1 cellular context compared by ENCODE assay signal in the genomic region with DNA sequence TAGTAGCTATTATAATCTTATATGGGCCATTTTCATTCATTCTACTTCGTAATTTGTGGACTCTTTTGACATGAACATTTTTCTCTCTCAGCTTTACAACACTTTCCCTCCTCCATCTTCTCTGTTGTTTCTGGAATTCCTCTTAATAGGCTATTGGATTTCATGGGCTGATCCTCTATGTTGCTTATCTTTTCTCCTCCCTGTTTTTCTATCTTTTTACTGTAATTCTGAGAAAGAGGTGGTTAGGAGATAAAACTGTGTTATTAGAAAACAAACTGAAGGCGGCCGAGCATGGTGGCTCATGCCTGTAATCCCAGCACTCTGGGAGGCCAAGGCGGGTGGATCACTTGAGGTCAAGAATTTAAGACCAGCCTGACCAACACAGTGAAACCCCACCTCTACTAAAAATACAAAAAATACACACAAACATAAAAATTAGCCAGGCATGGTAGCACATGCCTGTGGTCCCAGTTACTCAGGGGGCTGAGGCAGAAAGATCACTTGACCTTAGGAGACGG.
TF ChIP-seq lines count a peak whose summit lies in the region.

No MANE protein-coding gene starts in this region.

TF ChIP-seq in K562, 482 proteins besides CTCF, POLR2A, EP300 and RAD21 (continued from another document):
- TF ChIP-seq SUPT5H (IDR thresholded peaks at IDR 0.05) (no peak), E2F3 (CRISPR knock-in tag; IDR thresholded peaks at IDR 0.05) (no peak), ARID1B (IDR thresholded peaks at IDR 0.05) (0 out of 2 replicates have a peak, but pooled peaks have one; percentile 6), RBM17 (IDR thresholded peaks at IDR 0.05; ENCODE audit: borderline replicate concordance, low read depth, low read length) (no peak), ZKSCAN3 (CRISPR knock-in tag; IDR thresholded peaks at IDR 0.05) (no peak), L3MBTL2 (IDR thresholded peaks at IDR 0.05) (peak; percentile 67), ZNF785 (CRISPR knock-in tag; IDR thresholded peaks at IDR 0.05) (no peak)
- TF ChIP-seq, protein P1, sequence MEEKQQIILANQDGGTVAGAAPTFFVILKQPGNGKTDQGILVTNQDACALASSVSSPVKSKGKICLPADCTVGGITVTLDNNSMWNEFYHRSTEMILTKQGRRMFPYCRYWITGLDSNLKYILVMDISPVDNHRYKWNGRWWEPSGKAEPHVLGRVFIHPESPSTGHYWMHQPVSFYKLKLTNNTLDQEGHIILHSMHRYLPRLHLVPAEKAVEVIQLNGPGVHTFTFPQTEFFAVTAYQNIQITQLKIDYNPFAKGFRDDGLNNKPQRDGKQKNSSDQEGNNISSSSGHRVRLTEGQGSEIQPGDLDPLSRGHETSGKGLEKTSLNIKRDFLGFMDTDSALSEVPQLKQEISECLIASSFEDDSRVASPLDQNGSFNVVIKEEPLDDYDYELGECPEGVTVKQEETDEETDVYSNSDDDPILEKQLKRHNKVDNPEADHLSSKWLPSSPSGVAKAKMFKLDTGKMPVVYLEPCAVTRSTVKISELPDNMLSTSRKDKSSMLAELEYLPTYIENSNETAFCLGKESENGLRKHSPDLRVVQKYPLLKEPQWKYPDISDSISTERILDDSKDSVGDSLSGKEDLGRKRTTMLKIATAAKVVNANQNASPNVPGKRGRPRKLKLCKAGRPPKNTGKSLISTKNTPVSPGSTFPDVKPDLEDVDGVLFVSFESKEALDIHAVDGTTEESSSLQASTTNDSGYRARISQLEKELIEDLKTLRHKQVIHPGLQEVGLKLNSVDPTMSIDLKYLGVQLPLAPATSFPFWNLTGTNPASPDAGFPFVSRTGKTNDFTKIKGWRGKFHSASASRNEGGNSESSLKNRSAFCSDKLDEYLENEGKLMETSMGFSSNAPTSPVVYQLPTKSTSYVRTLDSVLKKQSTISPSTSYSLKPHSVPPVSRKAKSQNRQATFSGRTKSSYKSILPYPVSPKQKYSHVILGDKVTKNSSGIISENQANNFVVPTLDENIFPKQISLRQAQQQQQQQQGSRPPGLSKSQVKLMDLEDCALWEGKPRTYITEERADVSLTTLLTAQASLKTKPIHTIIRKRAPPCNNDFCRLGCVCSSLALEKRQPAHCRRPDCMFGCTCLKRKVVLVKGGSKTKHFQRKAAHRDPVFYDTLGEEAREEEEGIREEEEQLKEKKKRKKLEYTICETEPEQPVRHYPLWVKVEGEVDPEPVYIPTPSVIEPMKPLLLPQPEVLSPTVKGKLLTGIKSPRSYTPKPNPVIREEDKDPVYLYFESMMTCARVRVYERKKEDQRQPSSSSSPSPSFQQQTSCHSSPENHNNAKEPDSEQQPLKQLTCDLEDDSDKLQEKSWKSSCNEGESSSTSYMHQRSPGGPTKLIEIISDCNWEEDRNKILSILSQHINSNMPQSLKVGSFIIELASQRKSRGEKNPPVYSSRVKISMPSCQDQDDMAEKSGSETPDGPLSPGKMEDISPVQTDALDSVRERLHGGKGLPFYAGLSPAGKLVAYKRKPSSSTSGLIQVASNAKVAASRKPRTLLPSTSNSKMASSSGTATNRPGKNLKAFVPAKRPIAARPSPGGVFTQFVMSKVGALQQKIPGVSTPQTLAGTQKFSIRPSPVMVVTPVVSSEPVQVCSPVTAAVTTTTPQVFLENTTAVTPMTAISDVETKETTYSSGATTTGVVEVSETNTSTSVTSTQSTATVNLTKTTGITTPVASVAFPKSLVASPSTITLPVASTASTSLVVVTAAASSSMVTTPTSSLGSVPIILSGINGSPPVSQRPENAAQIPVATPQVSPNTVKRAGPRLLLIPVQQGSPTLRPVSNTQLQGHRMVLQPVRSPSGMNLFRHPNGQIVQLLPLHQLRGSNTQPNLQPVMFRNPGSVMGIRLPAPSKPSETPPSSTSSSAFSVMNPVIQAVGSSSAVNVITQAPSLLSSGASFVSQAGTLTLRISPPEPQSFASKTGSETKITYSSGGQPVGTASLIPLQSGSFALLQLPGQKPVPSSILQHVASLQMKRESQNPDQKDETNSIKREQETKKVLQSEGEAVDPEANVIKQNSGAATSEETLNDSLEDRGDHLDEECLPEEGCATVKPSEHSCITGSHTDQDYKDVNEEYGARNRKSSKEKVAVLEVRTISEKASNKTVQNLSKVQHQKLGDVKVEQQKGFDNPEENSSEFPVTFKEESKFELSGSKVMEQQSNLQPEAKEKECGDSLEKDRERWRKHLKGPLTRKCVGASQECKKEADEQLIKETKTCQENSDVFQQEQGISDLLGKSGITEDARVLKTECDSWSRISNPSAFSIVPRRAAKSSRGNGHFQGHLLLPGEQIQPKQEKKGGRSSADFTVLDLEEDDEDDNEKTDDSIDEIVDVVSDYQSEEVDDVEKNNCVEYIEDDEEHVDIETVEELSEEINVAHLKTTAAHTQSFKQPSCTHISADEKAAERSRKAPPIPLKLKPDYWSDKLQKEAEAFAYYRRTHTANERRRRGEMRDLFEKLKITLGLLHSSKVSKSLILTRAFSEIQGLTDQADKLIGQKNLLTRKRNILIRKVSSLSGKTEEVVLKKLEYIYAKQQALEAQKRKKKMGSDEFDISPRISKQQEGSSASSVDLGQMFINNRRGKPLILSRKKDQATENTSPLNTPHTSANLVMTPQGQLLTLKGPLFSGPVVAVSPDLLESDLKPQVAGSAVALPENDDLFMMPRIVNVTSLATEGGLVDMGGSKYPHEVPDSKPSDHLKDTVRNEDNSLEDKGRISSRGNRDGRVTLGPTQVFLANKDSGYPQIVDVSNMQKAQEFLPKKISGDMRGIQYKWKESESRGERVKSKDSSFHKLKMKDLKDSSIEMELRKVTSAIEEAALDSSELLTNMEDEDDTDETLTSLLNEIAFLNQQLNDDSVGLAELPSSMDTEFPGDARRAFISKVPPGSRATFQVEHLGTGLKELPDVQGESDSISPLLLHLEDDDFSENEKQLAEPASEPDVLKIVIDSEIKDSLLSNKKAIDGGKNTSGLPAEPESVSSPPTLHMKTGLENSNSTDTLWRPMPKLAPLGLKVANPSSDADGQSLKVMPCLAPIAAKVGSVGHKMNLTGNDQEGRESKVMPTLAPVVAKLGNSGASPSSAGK (IDR thresholded peaks at IDR 0.05) = peak; percentile 54; the same call in 1 of the 2 replicates
- TF ChIP-seq, protein P2, sequence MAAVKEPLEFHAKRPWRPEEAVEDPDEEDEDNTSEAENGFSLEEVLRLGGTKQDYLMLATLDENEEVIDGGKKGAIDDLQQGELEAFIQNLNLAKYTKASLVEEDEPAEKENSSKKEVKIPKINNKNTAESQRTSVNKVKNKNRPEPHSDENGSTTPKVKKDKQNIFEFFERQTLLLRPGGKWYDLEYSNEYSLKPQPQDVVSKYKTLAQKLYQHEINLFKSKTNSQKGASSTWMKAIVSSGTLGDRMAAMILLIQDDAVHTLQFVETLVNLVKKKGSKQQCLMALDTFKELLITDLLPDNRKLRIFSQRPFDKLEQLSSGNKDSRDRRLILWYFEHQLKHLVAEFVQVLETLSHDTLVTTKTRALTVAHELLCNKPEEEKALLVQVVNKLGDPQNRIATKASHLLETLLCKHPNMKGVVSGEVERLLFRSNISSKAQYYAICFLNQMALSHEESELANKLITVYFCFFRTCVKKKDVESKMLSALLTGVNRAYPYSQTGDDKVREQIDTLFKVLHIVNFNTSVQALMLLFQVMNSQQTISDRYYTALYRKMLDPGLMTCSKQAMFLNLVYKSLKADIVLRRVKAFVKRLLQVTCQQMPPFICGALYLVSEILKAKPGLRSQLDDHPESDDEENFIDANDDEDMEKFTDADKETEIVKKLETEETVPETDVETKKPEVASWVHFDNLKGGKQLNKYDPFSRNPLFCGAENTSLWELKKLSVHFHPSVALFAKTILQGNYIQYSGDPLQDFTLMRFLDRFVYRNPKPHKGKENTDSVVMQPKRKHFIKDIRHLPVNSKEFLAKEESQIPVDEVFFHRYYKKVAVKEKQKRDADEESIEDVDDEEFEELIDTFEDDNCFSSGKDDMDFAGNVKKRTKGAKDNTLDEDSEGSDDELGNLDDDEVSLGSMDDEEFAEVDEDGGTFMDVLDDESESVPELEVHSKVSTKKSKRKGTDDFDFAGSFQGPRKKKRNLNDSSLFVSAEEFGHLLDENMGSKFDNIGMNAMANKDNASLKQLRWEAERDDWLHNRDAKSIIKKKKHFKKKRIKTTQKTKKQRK (IDR thresholded peaks at IDR 0.05; ENCODE audit: borderline replicate concordance, low read depth, low read length) = no peak
- TF ChIP-seq, protein P3, sequence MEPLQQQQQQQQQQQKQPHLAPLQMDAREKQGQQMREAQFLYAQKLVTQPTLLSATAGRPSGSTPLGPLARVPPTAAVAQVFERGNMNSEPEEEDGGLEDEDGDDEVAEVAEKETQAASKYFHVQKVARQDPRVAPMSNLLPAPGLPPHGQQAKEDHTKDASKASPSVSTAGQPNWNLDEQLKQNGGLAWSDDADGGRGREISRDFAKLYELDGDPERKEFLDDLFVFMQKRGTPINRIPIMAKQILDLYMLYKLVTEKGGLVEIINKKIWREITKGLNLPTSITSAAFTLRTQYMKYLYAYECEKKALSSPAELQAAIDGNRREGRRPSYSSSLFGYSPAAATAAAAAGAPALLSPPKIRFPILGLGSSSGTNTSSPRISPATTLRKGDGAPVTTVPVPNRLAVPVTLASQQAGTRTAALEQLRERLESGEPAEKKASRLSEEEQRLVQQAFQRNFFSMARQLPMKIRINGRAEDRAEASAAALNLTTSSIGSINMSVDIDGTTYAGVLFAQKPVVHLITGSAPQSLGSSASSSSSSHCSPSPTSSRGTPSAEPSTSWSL (CRISPR knock-in tag; IDR thresholded peaks at IDR 0.05; ENCODE audit: borderline replicate concordance) = no peak
- TF ChIP-seq, protein P4, sequence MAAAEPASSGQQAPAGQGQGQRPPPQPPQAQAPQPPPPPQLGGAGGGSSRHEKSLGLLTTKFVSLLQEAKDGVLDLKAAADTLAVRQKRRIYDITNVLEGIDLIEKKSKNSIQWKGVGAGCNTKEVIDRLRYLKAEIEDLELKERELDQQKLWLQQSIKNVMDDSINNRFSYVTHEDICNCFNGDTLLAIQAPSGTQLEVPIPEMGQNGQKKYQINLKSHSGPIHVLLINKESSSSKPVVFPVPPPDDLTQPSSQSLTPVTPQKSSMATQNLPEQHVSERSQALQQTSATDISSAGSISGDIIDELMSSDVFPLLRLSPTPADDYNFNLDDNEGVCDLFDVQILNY (CRISPR knock-in tag; IDR thresholded peaks at IDR 0.05) = no peak
